Comparison of ENCODE assay signal across 9 cellular contexts in genomic region chr21:20971296-20971921, GRCh38. TPM values are rescaled to one million over a fixed set of nuclear protein-coding genes. Genes with fewer than 3 reads are reported as not detected.
A peak's percentile ranks its signal among the peaks of the same experiment; 100 is the strongest.
DNase-seq lines count a peak whose midpoint lies in the region; ATAC-seq and TF ChIP-seq lines count a peak whose summit lies in the region.
"Had no signal": no experiment of that assay in that cellular context is flagged by ENCODE, and none has a peak within 500 bp of the region (broad histone marks: within the 10 kb centered on the region; RNA-seq: fewer than 3 reads in every experiment).

No MANE protein-coding gene starts in this region.

- no peaks in the 10 kb centered on the region for H3K36me3 Mint-ChIP-seq in activated CD8-positive, alpha-beta memory T cell treated with anti-CD3 and anti-CD28 coated beads, Interleukin-2, amount 10 ng/mL, durations not matched to agents 7 days and 5 days

- H4K5ac ChIP-seq in IMR-90 (ENCODE audit: low read depth, low read length) (no peak overlapping the region), mesendoderm (ENCODE audit: low read length) (no peak overlapping the region)

- no TSS peak for BruUV-seq in IMR-90 (replicated peaks; lab: Mats Ljungman, UMichigan)

- H3K9me1 ChIP-seq in IMR-90 (ENCODE audit: insufficient read depth, low read length), result no peaks in the 10 kb centered on the region

- H3K4me3 ChIP-seq in IMR-90 (ENCODE audit: insufficient read depth, low read depth, low read length) (no peak overlapping the region), colonic mucosa (no peak overlapping the region), mesendoderm (ENCODE audit: low read length) (no peak overlapping the region)

- H3K27ac ChIP-seq in IMR-90 (ENCODE audit: insufficient read depth, low read length), result no peak overlapping the region
- H3K27ac ChIP-seq in colonic mucosa, result no peak overlapping the region
- H3K27ac ChIP-seq in mesendoderm (ENCODE audit: low read depth, low read length), result no peak overlapping the region

- no peak overlapping the region for H4K8ac ChIP-seq in IMR-90 (ENCODE audit: low read depth in 2 of 2, low read length in 2 of 2)
- H4K8ac ChIP-seq in mesendoderm (ENCODE audit: low read depth, low read length), result no peak overlapping the region

- H3K4me1 ChIP-seq in IMR-90 (ENCODE audit: control insufficient read depth, insufficient read depth, low read length) (no peaks in the 10 kb centered on the region), colonic mucosa (no peaks in the 10 kb centered on the region), mesendoderm (ENCODE audit: control insufficient read depth, low read depth, low read length) (no peaks in the 10 kb centered on the region)

- intact Hi-C loops in IMR-90 (cut with micrococcal nuclease) (no loop called here), colonic mucosa (cut with DNase I) (loop anchor here (10.0 kb wide), 1 partner anchor 57 kb away; no protein-coding TSS in a partner anchor)

- H3K9me3 Mint-ChIP-seq in activated CD8-positive, alpha-beta memory T cell treated with anti-CD3 and anti-CD28 coated beads, Interleukin-2, amount 10 ng/mL, durations not matched to agents 7 days and 5 days (ENCODE audit: low read depth), result no peaks in the 10 kb centered on the region
- H3K9me3 Mint-ChIP-seq: T-helper 1 cell treated with Interleukin-12 subunit alpha and Interleukin-12 subunit beta and Interleukin-4 antibody, amounts not matched to agents 30 μg/mL and 1 μg/mL, for 36 hours had no signal

- dilution Hi-C loops in IMR-90 (cut with HindIII; ENCODE audit: low sequenced_read_pairs, unreplicated experiment), result no loop called here

- H3K27me3 ChIP-seq in IMR-90 (ENCODE audit: control insufficient read depth, insufficient read depth, low read length), result no peaks in the 10 kb centered on the region
- no peaks in the 10 kb centered on the region for H3K27me3 ChIP-seq in colonic mucosa
- no peaks in the 10 kb centered on the region for H3K27me3 ChIP-seq in mesendoderm (ENCODE audit: insufficient read depth, low read length, poor library complexity)

- no CpG with 5 or more reads among the region's 2 CpGs for WGBS in IMR-90 (ENCODE audit: extremely low coverage in 2 of 2, insufficient read length in 1 of 2), 2 experiments
- no CpG with 5 or more reads among the region's 2 CpGs for WGBS in mesendoderm (ENCODE audit: extremely low coverage, insufficient coverage, low lambda C conversion rate)

- H3K4ac ChIP-seq in IMR-90 (ENCODE audit: low read depth, low read length) (no peak overlapping the region), mesendoderm (ENCODE audit: low read depth, low read length) (no peak overlapping the region)

- ATAC-seq in IMR-90 (ENCODE audit: low read depth) (0 out of 2 replicates have a peak, but pooled peaks have one; percentile 49), HG02970 (IDR thresholded peaks at IDR 0.05; ENCODE audit: low FRiP score, unreplicated experiment) (no peak)
- ATAC-seq in activated CD8-positive, alpha-beta memory T cell treated with anti-CD3 and anti-CD28 coated beads, Interleukin-2, amount 10 ng/mL, durations not matched to agents 7 days and 5 days, result no peak

- no peaks in the 10 kb centered on the region for H3K27me3 Mint-ChIP-seq in activated CD8-positive, alpha-beta memory T cell treated with anti-CD3 and anti-CD28 coated beads, Interleukin-2, amount 10 ng/mL, durations not matched to agents 7 days and 5 days

- H3K9me3 ChIP-seq in IMR-90 (ENCODE audit: control insufficient read depth, insufficient read depth, low read length) (no peaks in the 10 kb centered on the region; the same call in 1 of the 2 replicates), colonic mucosa (no peaks in the 10 kb centered on the region)

- no peak overlapping the region for H3K4me3 Mint-ChIP-seq in activated CD8-positive, alpha-beta memory T cell treated with anti-CD3 and anti-CD28 coated beads, Interleukin-2, amount 10 ng/mL, durations not matched to agents 7 days and 5 days
- H3K4me3 Mint-ChIP-seq: T-helper 1 cell treated with Interleukin-12 subunit alpha and Interleukin-12 subunit beta and Interleukin-4 antibody, amounts not matched to agents 30 μg/mL and 1 μg/mL, for 36 hours had no signal

- TF ChIP-seq RAD21 in IMR-90 (IDR thresholded peaks at IDR 0.05; ENCODE audit: low read length), result peak; percentile 34; the same call in 1 of the 2 replicates

- H3K18ac ChIP-seq in IMR-90 (ENCODE audit: low read depth, low read length) (no peak overlapping the region), mesendoderm (ENCODE audit: low read length) (no peak overlapping the region)

- no peak overlapping the region for H3K9ac ChIP-seq in IMR-90 (ENCODE audit: low read depth, low read length)
- H3K9ac ChIP-seq in colonic mucosa (ENCODE audit: low read depth in 2 of 2, low read length in 2 of 2), result no peak overlapping the region
- no peak overlapping the region for H3K9ac ChIP-seq in mesendoderm (ENCODE audit: low read length)

- no peak overlapping the region for H2AK9ac ChIP-seq in IMR-90 (replicated peaks; ENCODE audit: low read depth, low read length, poor library complexity)

- no peak overlapping the region for H2AFZ ChIP-seq in IMR-90 (replicated peaks; ENCODE audit: low read length, poor library complexity)

- H2AK5ac ChIP-seq in IMR-90 (ENCODE audit: low read depth, low read length) (no peak overlapping the region), mesendoderm (ENCODE audit: low read length) (no peak overlapping the region)

- H3K4me2 ChIP-seq in IMR-90 (ENCODE audit: low read depth, low read length) (no peak overlapping the region), mesendoderm (ENCODE audit: low read length) (no peak overlapping the region)

- CTCF ChIA-PET in IMR-90 (lab: Yijun Ruan, JAX), result interaction anchor here (0.6 to 1.1 kb wide), 3 partner anchors 11 to 233 kb away, joined by 3 read pairs; no protein-coding TSS in a partner anchor
- CTCF ChIA-PET in activated CD8-positive, alpha-beta memory T cell treated with anti-CD3 and anti-CD28 coated beads, Interleukin-2, amount 10 ng/mL, durations not matched to agents 7 days and 5 days (lab: Charles Lee), result no interaction called here

- peak; percentile 32 for DNase-seq in G401 (ENCODE audit: low spot score)
- DNase-seq in IMR-90, result peak; percentile 60
- peak; percentile 85 for DNase-seq in OCI-M1 (lab: John Stamatoyannopoulos, UW)
- peak; percentile 23 for DNase-seq in colonic mucosa
- DNase-seq in mesendoderm, result peak; percentile 63
- DNase-seq in NCI-H2081 treated with DMSO at 0.1 percent for 48 hours (lab: John Stamatoyannopoulos, UW), result no peak
- DNase-seq in activated CD8-positive, alpha-beta memory T cell treated with anti-CD3 and anti-CD28 coated beads, Interleukin-2, amount 10 ng/mL, durations not matched to agents 7 days and 5 days, result no peak

- no peak for TF ChIP-seq POLR2A in IMR-90 (IDR thresholded peaks at IDR 0.05; ENCODE audit: low read depth, low read length)

- H3K56ac ChIP-seq in IMR-90 (ENCODE audit: extremely low read depth, insufficient read depth, low read length) (no peak overlapping the region), mesendoderm (ENCODE audit: low read length) (no peak overlapping the region)

- H3K23ac ChIP-seq in IMR-90 (ENCODE audit: low read depth, low read length) (no peak overlapping the region), mesendoderm (ENCODE audit: low read length) (no peak overlapping the region)

- POLR2A ChIA-PET in IMR-90 (lab: Charles Lee; ENCODE audit: unreplicated experiment), result no interaction called here

- no peaks in the 10 kb centered on the region for H3K36me3 ChIP-seq in IMR-90 (ENCODE audit: control insufficient read depth, insufficient read depth, low read length)
- H3K36me3 ChIP-seq in colonic mucosa, result no peaks in the 10 kb centered on the region
- H3K36me3 ChIP-seq in mesendoderm (ENCODE audit: control insufficient read depth, insufficient read depth, low read length), result no peaks in the 10 kb centered on the region

- TF ChIP-seq CTCF in IMR-90 (conservative IDR thresholded peaks at IDR 0.05; ENCODE audit: low read depth, low read length), result peak; percentile 55
- TF ChIP-seq CTCF in colonic mucosa (IDR thresholded peaks at IDR 0.05), result peak; percentile 17

- H3K27ac Mint-ChIP-seq in activated CD8-positive, alpha-beta memory T cell treated with anti-CD3 and anti-CD28 coated beads, Interleukin-2, amount 10 ng/mL, durations not matched to agents 7 days and 5 days, result no peak overlapping the region
- H3K27ac Mint-ChIP-seq: T-helper 1 cell treated with Interleukin-12 subunit alpha and Interleukin-12 subunit beta and Interleukin-4 antibody, amounts not matched to agents 30 μg/mL and 1 μg/mL, for 36 hours had no signal

- no peak overlapping the region for H2BK15ac ChIP-seq in IMR-90 (ENCODE audit: low read depth, low read length)
- H2BK15ac ChIP-seq in mesendoderm (replicated peaks; ENCODE audit: low read depth), result no peak overlapping the region

- H4K91ac ChIP-seq in IMR-90 (ENCODE audit: insufficient read depth, low read depth, low read length), result no peak overlapping the region

- no peak overlapping the region for H2BK120ac ChIP-seq in IMR-90 (ENCODE audit: low read depth, low read length)
- H2BK120ac ChIP-seq in mesendoderm (ENCODE audit: low read depth, low read length), result no peak overlapping the region

- H4K20me1 ChIP-seq in IMR-90 (ENCODE audit: insufficient read depth, low read length), result no peaks in the 10 kb centered on the region

- H3K14ac ChIP-seq in IMR-90 (replicated peaks; ENCODE audit: low read depth, low read length), result no peak overlapping the region

- no peak overlapping the region for H2BK20ac ChIP-seq in IMR-90 (ENCODE audit: low read depth, low read length)

- in situ Hi-C loops in G401 (cut with HindIII; ENCODE audit: low sequenced_read_pairs) (no loop called here), IMR-90 (cut with MboI; ENCODE audit: low sequenced_read_pairs) (no loop called here)

- H2BK5ac ChIP-seq in IMR-90 (ENCODE audit: low read depth, low read length, poor library complexity, severe bottlenecking) (no peak overlapping the region), mesendoderm (ENCODE audit: low read length) (no peak overlapping the region)

- H3K4me1 Mint-ChIP-seq in activated CD8-positive, alpha-beta memory T cell treated with anti-CD3 and anti-CD28 coated beads, Interleukin-2, amount 10 ng/mL, durations not matched to agents 7 days and 5 days, result no peaks in the 10 kb centered on the region

- no peaks in the 10 kb centered on the region for H3K79me1 ChIP-seq in IMR-90 (ENCODE audit: low read depth in 1 of 2, low read length in 2 of 2)
- H3K79me1 ChIP-seq in mesendoderm (ENCODE audit: low read length), result no peaks in the 10 kb centered on the region

- no peaks in the 10 kb centered on the region for H3K79me2 ChIP-seq in mesendoderm (ENCODE audit: control insufficient read depth, insufficient read depth, low read length)

TF ChIP-seq in IMR-90, 13 proteins besides CTCF, POLR2A, EP300 and RAD21 (continues in another document):
- no peak for TF ChIP-seq CHD1 (IDR thresholded peaks at IDR 0.05; ENCODE audit: low read depth, low read length)

RNA-seq across cellular contexts. Expression of gene NCAM2, which starts 26.8 kb away (rescaled TPM):
- total RNA-seq in G401 (2014; rRNA removed; shearing (Covaris generic)), result 5.2 and 6.7 TPM in 2 replicates
- total RNA-seq in IMR-90 (2012; rRNA removed) (5.0 and 5.6 TPM in 2 replicates), colonic mucosa (1 to 10 TPM in 1 of 2 donors, under 1 TPM in 1; 0.52 to 2.8 TPM)
- 1.7 and 2.7 TPM in 2 replicates for polyA plus RNA-seq in IMR-90 (2012; rRNA removed)
- 0.29 and 0.34 TPM in 2 replicates for polyA plus RNA-seq in IMR-90 (2012; cell fraction: cytosol; rRNA removed)
- polyA plus RNA-seq in IMR-90 (2012; cell fraction: nucleus; rRNA removed; ENCODE audit: low replicate concordance), result 0.17 and 1.8 TPM in 2 replicates
- 0.15 TPM for polyA plus RNA-seq in mesendoderm (2013, experiment 1 of 2)
- 0.18 TPM for polyA plus RNA-seq in mesendoderm (2013, experiment 2 of 2)
- total RNA-seq in activated CD8-positive, alpha-beta memory T cell treated with anti-CD3 and anti-CD28 coated beads, Interleukin-2, amount 10 ng/mL, durations not matched to agents 7 days and 5 days, result not detected

Comparison
In these comparisons a context has a peak if more than half of its experiments do, and no peak if none do; other contexts are left out.
1. DNase-seq: peak in G401 (single experiment), IMR-90 (single experiment), OCI-M1 (single experiment), colonic mucosa (single experiment) and mesendoderm (single experiment); none in NCI-H2081 treated with DMSO at 0.1 percent for 48 hours (single experiment) and activated CD8-positive, alpha-beta memory T cell treated with anti-CD3 and anti-CD28 coated beads, Interleukin-2, amount 10 ng/mL, durations not matched to agents 7 days and 5 days (single experiment).